In genomic region chr22:39147335-39148023, GRCh38 we compare ENCODE assay signal across 14 cellular contexts. TPM values are rescaled to one million over a fixed set of nuclear protein-coding genes. Genes with fewer than 3 reads are reported as not detected.
DNase-seq lines count a peak whose midpoint lies in the region; ATAC-seq and TF ChIP-seq lines count a peak whose summit lies in the region.
"Had no signal": no experiment of that assay in that cellular context is flagged by ENCODE, and none has a peak within 500 bp of the region (broad histone marks: within the 10 kb centered on the region; RNA-seq: fewer than 3 reads in every experiment).

No MANE protein-coding gene starts in this region.

- no peak for TF ChIP-seq CTCF in lower lobe of right lung (IDR thresholded peaks at IDR 0.05)

- no peaks in the 10 kb centered on the region for H3K27me3 ChIP-seq in lower lobe of right lung (ENCODE audit: low read depth)
- H3K27me3 ChIP-seq in stomach smooth muscle (ENCODE audit: control insufficient read depth in 1 of 2, insufficient read depth in 2 of 2, low read length in 2 of 2): no peaks in the 10 kb centered on the region

- H3K27ac Mint-ChIP-seq in T-helper 2 cell treated with Interferon-gamma antibody and Interleukin-4, amounts not matched to agents 5 μg/mL and 100 μg/mL, for 36 hours: peak overlapping the region; percentile 31
- H3K27ac Mint-ChIP-seq in activated naive CD8-positive, alpha-beta T cell: peak overlapping the region; percentile 66

- peaks cover 14% of the 10 kb centered on the region for H3K36me3 ChIP-seq in lower lobe of right lung
- peaks cover 6 to 7% of the 10 kb centered on the region in 2 donors for H3K36me3 ChIP-seq in stomach smooth muscle (ENCODE audit: control insufficient read depth in 2 of 2, insufficient read depth in 2 of 2, low read length in 2 of 2)

- peaks cover 28% of the 10 kb centered on the region for H3K4me1 Mint-ChIP-seq in T-helper 2 cell treated with Interferon-gamma antibody and Interleukin-4, amounts not matched to agents 5 μg/mL and 100 μg/mL, for 36 hours (ENCODE audit: low read depth)
- H3K4me1 Mint-ChIP-seq in activated naive CD8-positive, alpha-beta T cell (ENCODE audit: low read depth): peaks cover 56% of the 10 kb centered on the region

- no peak for ATAC-seq in lower lobe of right lung
- ATAC-seq in GM18909 (IDR thresholded peaks at IDR 0.05; ENCODE audit: poor library complexity, unreplicated experiment): no peak
- ATAC-seq: HCT116 had no signal

- no peak for DNase-seq in T-helper 2 cell treated with Interferon-gamma antibody and Interleukin-4, amounts not matched to agents 5 μg/mL and 100 μg/mL, for 36 hours (ENCODE audit: low spot score)
- DNase-seq in T-helper 2 cell (no peak), lower lobe of right lung (no peak), SW480 (ENCODE audit: low spot score) (no peak), activated gamma-delta T cell (lab: John Stamatoyannopoulos, UW) (no peak)
- DNase-seq: DMS153, NCI-H2171 treated with DMSO at 0.1 percent for 48 hours had no signal

- H3K9me3 ChIP-seq in lower lobe of right lung (no peaks in the 10 kb centered on the region), stomach smooth muscle (ENCODE audit: control insufficient read depth in 2 of 2, low read length in 2 of 2) (no peaks in the 10 kb centered on the region)

- peak overlapping the region; percentile 24 for H3K27ac ChIP-seq in lower lobe of right lung
- H3K27ac ChIP-seq in stomach smooth muscle (ENCODE audit: low read length): peak overlapping the region; percentile 92

- H3K4me3 ChIP-seq in lower lobe of right lung (no peak overlapping the region), stomach smooth muscle (ENCODE audit: low read length in 2 of 2) (peak overlapping the region in 1 of 2 donors; percentile 52)

- no peaks in the 10 kb centered on the region for H3K27me3 Mint-ChIP-seq in T-helper 2 cell treated with Interferon-gamma antibody and Interleukin-4, amounts not matched to agents 5 μg/mL and 100 μg/mL, for 36 hours (ENCODE audit: low read depth)
- no peaks in the 10 kb centered on the region for H3K27me3 Mint-ChIP-seq in activated naive CD8-positive, alpha-beta T cell
- H3K27me3 Mint-ChIP-seq: dendritic cell treated with granulocyte-macrophage colony-stimulating factor and Interleukin-4, amounts not matched to agents 40 ng/mL and 50 ng/mL, for 4 days had no signal

- H3K9me3 Mint-ChIP-seq in T-helper 2 cell treated with Interferon-gamma antibody and Interleukin-4, amounts not matched to agents 5 μg/mL and 100 μg/mL, for 36 hours: no peaks in the 10 kb centered on the region
- H3K9me3 Mint-ChIP-seq in activated naive CD8-positive, alpha-beta T cell (ENCODE audit: low read depth): no peaks in the 10 kb centered on the region
- H3K9me3 Mint-ChIP-seq: dendritic cell treated with granulocyte-macrophage colony-stimulating factor and Interleukin-4, amounts not matched to agents 40 ng/mL and 50 ng/mL, for 4 days had no signal

- intact Hi-C loops in lower lobe of right lung (cut with DNase I): no loop called here

- H3K4me1 ChIP-seq in lower lobe of right lung (peaks cover 78% of the 10 kb centered on the region), stomach smooth muscle (ENCODE audit: control insufficient read depth, insufficient read depth, low read length) (peaks cover 80% of the 10 kb centered on the region)

- H3K4me3 Mint-ChIP-seq in T-helper 2 cell treated with Interferon-gamma antibody and Interleukin-4, amounts not matched to agents 5 μg/mL and 100 μg/mL, for 36 hours: no peak overlapping the region
- peak overlapping the region; percentile 51 for H3K4me3 Mint-ChIP-seq in activated naive CD8-positive, alpha-beta T cell

- H3K9ac ChIP-seq in stomach smooth muscle (ENCODE audit: low read length in 2 of 2): peak overlapping the region; percentile 4 to 13

- peaks cover 2% of the 10 kb centered on the region for H3K36me3 Mint-ChIP-seq in T-helper 2 cell treated with Interferon-gamma antibody and Interleukin-4, amounts not matched to agents 5 μg/mL and 100 μg/mL, for 36 hours (ENCODE audit: low read depth)
- no peaks in the 10 kb centered on the region for H3K36me3 Mint-ChIP-seq in activated naive CD8-positive, alpha-beta T cell

RNA-seq across cellular contexts. Expression of gene CBX7, which starts 5.0 kb away (rescaled TPM):
- 51.1 TPM for total RNA-seq in lower lobe of right lung

RNA-seq across cellular contexts. Expression of gene APOBEC3H, which starts 50.4 kb away (rescaled TPM):
- 1.9 TPM for total RNA-seq in lower lobe of right lung
- total RNA-seq: glomerular endothelial cell, lung microvascular endothelial cell had no signal
